ENCODE assay signal across 20 cellular contexts in the genomic region with DNA sequence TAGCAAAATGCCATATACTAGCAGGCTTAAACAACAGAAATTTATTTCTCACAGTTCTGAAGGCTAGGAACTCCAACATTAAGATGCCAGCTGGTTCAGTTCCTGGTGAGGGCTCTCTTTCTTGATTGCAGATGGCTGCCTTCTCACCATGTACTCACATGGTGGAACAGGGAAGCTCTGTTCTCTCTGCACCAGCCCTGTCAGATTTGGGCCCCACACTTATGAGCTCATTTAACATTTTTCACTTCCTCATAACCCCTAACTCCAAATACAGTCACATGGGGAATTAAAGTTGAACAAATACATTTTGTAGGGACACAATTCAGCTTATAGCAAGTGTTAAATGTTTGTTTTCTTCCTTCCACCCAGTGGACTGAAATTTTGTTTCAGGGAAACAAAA.
DNase-seq lines count a peak whose midpoint lies in the region; ATAC-seq and TF ChIP-seq lines count a peak whose summit lies in the region.
"Had no signal": no experiment of that assay in that cellular context is flagged by ENCODE, and none has a peak within 500 bp of the region (broad histone marks: within the 10 kb centered on the region; RNA-seq: fewer than 3 reads in every experiment).

No MANE protein-coding gene starts in this region.

- TF ChIP-seq CTCF in GM10248 (IDR thresholded peaks at IDR 0.05; ENCODE audit: control extremely low read depth, extremely low read depth, low read depth, missing control alignments) (no peak), NB4 (IDR thresholded peaks at IDR 0.05; ENCODE audit: low read depth, low read length) (no peak), dorsolateral prefrontal cortex (IDR thresholded peaks at IDR 0.05 in 54 of 56, conservative IDR thresholded peaks at IDR 0.05 in 2 of 56; ENCODE audit: low read depth in 1 of 56, partially characterized antibody in 56 of 56) (no peak)

- CTCF ChIA-PET in GM10248 (lab: Yijun Ruan, JAX) = interaction anchor here (1.2 to 3.8 kb wide), 3 partner anchors 9 to 15 kb away, joined by 3 to 16 read pairs (median 5); no protein-coding TSS in a partner anchor

- no peak for TF ChIP-seq POLR2A in NB4 (IDR thresholded peaks at IDR 0.05; ENCODE audit: extremely low read depth, insufficient read length)

- intact Hi-C loops in dorsolateral prefrontal cortex (cut with DNase I) = no loop called here
- intact Hi-C loops in head of caudate nucleus (cut with DNase I) = no loop called here

- ATAC-seq in GM19023 (IDR thresholded peaks at IDR 0.05; ENCODE audit: unreplicated experiment) = peak; percentile 46
- peak; percentile 81 for ATAC-seq in HG02852 (IDR thresholded peaks at IDR 0.05; ENCODE audit: unreplicated experiment)
- ATAC-seq: left colon, WTC11 had no signal

- DNase-seq in GM10248 (ENCODE audit: extremely low spot score) (peak; percentile 15), NB4 (ENCODE audit: low read depth) (peak; percentile 8), NCI-H2107 treated with DMSO at 0.1 percent for 48 hours (lab: John Stamatoyannopoulos, UW; ENCODE audit: unreplicated experiment) (no peak), dorsolateral prefrontal cortex (no peak), head of caudate nucleus (no peak)
- DNase-seq in activated naive CD4-positive, alpha-beta T cell treated with anti-CD3 and anti-CD28 coated beads, Interleukin-2, amount 50 U/mL, for 16 hours = no peak
- DNase-seq: activated CD8-positive, alpha-beta memory T cell treated with anti-CD3 and anti-CD28 coated beads for 24 hours; activated gamma-delta T cell; CD4-positive, alpha-beta memory T cell; HCEC 1CT; left colon; NCI-H2081 treated with DMSO at 0.1 percent for 48 hours; NCI-H526; ovary; stimulated activated CD4-positive, alpha-beta T cell treated with anti-CD3 and anti-CD28 coated beads, Interleukin-4, amount 100 ng/mL, for 24 hours; T-helper 1 cell had no signal

- H3K27ac ChIP-seq in dorsolateral prefrontal cortex = no peak overlapping the region
- H3K27ac ChIP-seq: ovary, tibial nerve had no signal

- H3K4me3 ChIP-seq in NB4 (ENCODE audit: low read depth, low read length) = no peak overlapping the region
- no peak overlapping the region for H3K4me3 ChIP-seq in dorsolateral prefrontal cortex
- H3K4me3 ChIP-seq: ovary, tibial nerve had no signal

- POLR2A ChIA-PET in GM10248 (lab: Yijun Ruan, JAX) = no interaction called here

- H3K27me3 ChIP-seq in dorsolateral prefrontal cortex = peaks cover 0 to 48% (median 6%) of the 10 kb centered on the region in 45 donors
- H3K27me3 ChIP-seq: ovary, tibial nerve had no signal

Comparison
In these comparisons a context has a peak if more than half of its experiments do, and no peak if none do; other contexts are left out.
1. DNase-seq: peak in GM10248 (single experiment) and NB4 (single experiment); none in NCI-H2107 treated with DMSO at 0.1 percent for 48 hours (single experiment), dorsolateral prefrontal cortex (0 of 10), head of caudate nucleus (0 of 42) and activated naive CD4-positive, alpha-beta T cell treated with anti-CD3 and anti-CD28 coated beads, Interleukin-2, amount 50 U/mL, for 16 hours (single experiment).